Comparison of ENCODE assay signal across 1 cellular context in genomic region chr7:94280836-94281235, GRCh38.
TF ChIP-seq lines count a peak whose summit lies in the region.

No MANE protein-coding gene starts in this region.

TF ChIP-seq in WTC11, 78 proteins besides CTCF, POLR2A, EP300 and RAD21 (continued from another document):
- TF ChIP-seq PRDM15 (CRISPR knock-in tag; IDR thresholded peaks at IDR 0.05) (no peak), TEAD4 (CRISPR knock-in tag; IDR thresholded peaks at IDR 0.05) (no peak), ATF1 (CRISPR knock-in tag; IDR thresholded peaks at IDR 0.05) (no peak), NR3C1 (CRISPR knock-in tag; conservative IDR thresholded peaks at IDR 0.05; ENCODE audit: low read depth) (no peak), NR2C2 (CRISPR knock-in tag; IDR thresholded peaks at IDR 0.05) (no peak), ZNF219 (CRISPR knock-in tag; IDR thresholded peaks at IDR 0.05; ENCODE audit: borderline replicate concordance) (no peak), CREM (CRISPR knock-in tag; IDR thresholded peaks at IDR 0.05) (no peak), ZNF423 (CRISPR knock-in tag; IDR thresholded peaks at IDR 0.05) (no peak), CREB1 (CRISPR knock-in tag; IDR thresholded peaks at IDR 0.05) (no peak), RELA (CRISPR knock-in tag; IDR thresholded peaks at IDR 0.05; ENCODE audit: borderline replicate concordance) (no peak), ELF4 (CRISPR knock-in tag; IDR thresholded peaks at IDR 0.05; ENCODE audit: low read depth) (no peak)
- TF ChIP-seq, protein P1, sequence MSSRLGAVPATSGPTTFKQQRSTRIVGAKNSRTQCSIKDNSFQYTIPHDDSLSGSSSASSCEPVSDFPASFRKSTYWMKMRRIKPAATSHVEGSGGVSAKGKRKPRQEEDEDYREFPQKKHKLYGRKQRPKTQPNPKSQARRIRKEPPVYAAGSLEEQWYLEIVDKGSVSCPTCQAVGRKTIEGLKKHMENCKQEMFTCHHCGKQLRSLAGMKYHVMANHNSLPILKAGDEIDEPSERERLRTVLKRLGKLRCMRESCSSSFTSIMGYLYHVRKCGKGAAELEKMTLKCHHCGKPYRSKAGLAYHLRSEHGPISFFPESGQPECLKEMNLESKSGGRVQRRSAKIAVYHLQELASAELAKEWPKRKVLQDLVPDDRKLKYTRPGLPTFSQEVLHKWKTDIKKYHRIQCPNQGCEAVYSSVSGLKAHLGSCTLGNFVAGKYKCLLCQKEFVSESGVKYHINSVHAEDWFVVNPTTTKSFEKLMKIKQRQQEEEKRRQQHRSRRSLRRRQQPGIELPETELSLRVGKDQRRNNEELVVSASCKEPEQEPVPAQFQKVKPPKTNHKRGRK (CRISPR knock-in tag; IDR thresholded peaks at IDR 0.05; ENCODE audit: borderline replicate concordance): no peak
- TF ChIP-seq, protein P2, sequence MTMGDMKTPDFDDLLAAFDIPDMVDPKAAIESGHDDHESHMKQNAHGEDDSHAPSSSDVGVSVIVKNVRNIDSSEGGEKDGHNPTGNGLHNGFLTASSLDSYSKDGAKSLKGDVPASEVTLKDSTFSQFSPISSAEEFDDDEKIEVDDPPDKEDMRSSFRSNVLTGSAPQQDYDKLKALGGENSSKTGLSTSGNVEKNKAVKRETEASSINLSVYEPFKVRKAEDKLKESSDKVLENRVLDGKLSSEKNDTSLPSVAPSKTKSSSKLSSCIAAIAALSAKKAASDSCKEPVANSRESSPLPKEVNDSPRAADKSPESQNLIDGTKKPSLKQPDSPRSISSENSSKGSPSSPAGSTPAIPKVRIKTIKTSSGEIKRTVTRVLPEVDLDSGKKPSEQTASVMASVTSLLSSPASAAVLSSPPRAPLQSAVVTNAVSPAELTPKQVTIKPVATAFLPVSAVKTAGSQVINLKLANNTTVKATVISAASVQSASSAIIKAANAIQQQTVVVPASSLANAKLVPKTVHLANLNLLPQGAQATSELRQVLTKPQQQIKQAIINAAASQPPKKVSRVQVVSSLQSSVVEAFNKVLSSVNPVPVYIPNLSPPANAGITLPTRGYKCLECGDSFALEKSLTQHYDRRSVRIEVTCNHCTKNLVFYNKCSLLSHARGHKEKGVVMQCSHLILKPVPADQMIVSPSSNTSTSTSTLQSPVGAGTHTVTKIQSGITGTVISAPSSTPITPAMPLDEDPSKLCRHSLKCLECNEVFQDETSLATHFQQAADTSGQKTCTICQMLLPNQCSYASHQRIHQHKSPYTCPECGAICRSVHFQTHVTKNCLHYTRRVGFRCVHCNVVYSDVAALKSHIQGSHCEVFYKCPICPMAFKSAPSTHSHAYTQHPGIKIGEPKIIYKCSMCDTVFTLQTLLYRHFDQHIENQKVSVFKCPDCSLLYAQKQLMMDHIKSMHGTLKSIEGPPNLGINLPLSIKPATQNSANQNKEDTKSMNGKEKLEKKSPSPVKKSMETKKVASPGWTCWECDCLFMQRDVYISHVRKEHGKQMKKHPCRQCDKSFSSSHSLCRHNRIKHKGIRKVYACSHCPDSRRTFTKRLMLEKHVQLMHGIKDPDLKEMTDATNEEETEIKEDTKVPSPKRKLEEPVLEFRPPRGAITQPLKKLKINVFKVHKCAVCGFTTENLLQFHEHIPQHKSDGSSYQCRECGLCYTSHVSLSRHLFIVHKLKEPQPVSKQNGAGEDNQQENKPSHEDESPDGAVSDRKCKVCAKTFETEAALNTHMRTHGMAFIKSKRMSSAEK (CRISPR knock-in tag; IDR thresholded peaks at IDR 0.05; ENCODE audit: borderline replicate concordance): no peak
